Comparison of ENCODE assay signal across 21 cellular contexts in the genomic region with DNA sequence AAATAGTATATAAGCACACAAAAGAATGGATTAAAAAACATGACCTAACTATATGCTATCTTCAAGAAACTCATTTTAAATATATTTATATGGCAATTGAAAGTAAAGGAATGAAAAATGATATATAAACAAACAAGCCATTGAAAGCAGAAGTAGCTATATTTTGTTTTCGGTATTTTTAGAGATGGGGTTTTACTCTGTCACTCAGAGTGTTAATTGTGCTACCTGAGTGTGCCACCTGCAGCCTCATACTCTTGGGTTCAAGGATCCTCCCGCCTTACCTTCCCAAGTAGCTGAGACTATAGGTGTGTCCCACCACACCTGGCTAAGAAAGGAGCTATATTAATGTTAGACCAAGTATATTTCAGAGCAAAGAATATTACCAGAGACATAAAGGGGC.
"Had no signal": no experiment of that assay in that cellular context is flagged by ENCODE, and none has a peak within 500 bp of the region (broad histone marks: within the 10 kb centered on the region; RNA-seq: fewer than 3 reads in every experiment).

No MANE protein-coding gene starts in this region.

- H3K36me3 ChIP-seq: esophagus muscularis mucosa, gastroesophageal sphincter, heart right ventricle, left lung, lower lobe of right lung had no signal

- H3K4me1 Mint-ChIP-seq: naive thymus-derived CD4-positive, alpha-beta T cell had no signal

- H3K27me3 ChIP-seq: left lung had no signal

- H3K36me3 Mint-ChIP-seq: naive thymus-derived CD4-positive, alpha-beta T cell had no signal

- H3K27ac ChIP-seq: coronary artery, dorsolateral prefrontal cortex, esophagus muscularis mucosa, foreskin keratinocyte, gastroesophageal sphincter, heart right ventricle, left lung, lower lobe of right lung had no signal

- ATAC-seq: foreskin keratinocyte; gastroesophageal sphincter; heart right ventricle; left cardiac atrium; left lung; left ventricle myocardium superior; lower lobe of right lung; naive thymus-derived CD4-positive, alpha-beta T cell had no signal

- FAIRE-seq: endothelial cell of umbilical vein, frontal cortex, islet of Langerhans, keratinocyte had no signal

- H3K4me3 ChIP-seq: coronary artery, dorsolateral prefrontal cortex, esophagus muscularis mucosa, gastroesophageal sphincter, heart right ventricle, left lung, lower lobe of right lung had no signal

- DNase-seq: dermis blood vessel endothelial cell; dorsolateral prefrontal cortex; effector CD4-positive, alpha-beta T cell; effector memory CD4-positive, alpha-beta T cell; foreskin keratinocyte; head of caudate nucleus; heart right ventricle; hippocampal formation; left cardiac atrium; left lung; left ventricle myocardium superior; lower lobe of right lung; midbrain; naive thymus-derived CD4-positive, alpha-beta T cell had no signal

- H3K27ac Mint-ChIP-seq: naive thymus-derived CD4-positive, alpha-beta T cell had no signal

- H3K9me3 ChIP-seq: gastroesophageal sphincter had no signal

- H3K4me1 ChIP-seq: esophagus muscularis mucosa, foreskin keratinocyte, gastroesophageal sphincter, left lung, lower lobe of right lung had no signal

- H3K4me3 Mint-ChIP-seq: naive thymus-derived CD4-positive, alpha-beta T cell had no signal
